8 cellular contexts compared by ENCODE assay signal in genomic region chr16:11964761-11965539, GRCh38. TPM values are rescaled to one million over a fixed set of nuclear protein-coding genes. Genes with fewer than 3 reads are reported as not detected.
DNase-seq lines count a peak whose midpoint lies in the region; ATAC-seq and TF ChIP-seq lines count a peak whose summit lies in the region.
"Had no signal": no experiment of that assay in that cellular context is flagged by ENCODE, and none has a peak within 500 bp of the region (broad histone marks: within the 10 kb centered on the region; RNA-seq: fewer than 3 reads in every experiment).

Gene TNFRSF17 (plus strand): TSS chr16:11965210. CDS start chr16:11965325, 115 bp downstream.

- H3K4me3 ChIP-seq in GM23248, result peak within 1 kb of the TSS; percentile 22; the same call in 1 of the 2 replicates
- peak within 1 kb of the TSS in 3 of 8 donors; percentile 6 to 36 (median 22) for H3K4me3 ChIP-seq in spleen
- H3K4me3 ChIP-seq in effector memory CD4-positive, alpha-beta T cell (ENCODE audit: insufficient read depth, low read depth, low read length, poor library complexity, severe bottlenecking), result no peak within 1 kb of the TSS

- H3K79me2 ChIP-seq in GM23248 (ENCODE audit: insufficient read depth), result no peaks in the 10 kb centered on the region

- TF ChIP-seq POLR2A in spleen (IDR thresholded peaks at IDR 0.05), result no peak

- no peak within 1 kb of the TSS for H3K27ac ChIP-seq in GM23248
- H3K27ac ChIP-seq in spleen, result peak within 1 kb of the TSS; percentile 39 to 82 (median 71)
- no peak within 1 kb of the TSS for H3K27ac ChIP-seq in effector memory CD4-positive, alpha-beta T cell (ENCODE audit: insufficient read depth, low read length, poor library complexity, severe bottlenecking)

- H3K9me2 ChIP-seq in GM23248 (ENCODE audit: insufficient read depth), result no peaks in the 10 kb centered on the region

- WGBS in GM23248 (ENCODE audit: low coverage in 1 of 2, low lambda C conversion rate in 2 of 2, missing lambda C conversion rate in 2 of 2), 2 experiments, result 33% methylated on average over 9 of the region's 9 CpGs
- 53 to 73% (median 61%) methylated on average over 9 of the region's 9 CpGs for WGBS in spleen, 5 donors

- intact Hi-C loops in spleen (cut with DNase I; ENCODE audit: low total_unique reads), result no loop called here
- intact Hi-C loops in cardiac septum (cut with DNase I), result no loop called here

- peak within 1 kb of the TSS; percentile 62 for H2AFZ ChIP-seq in GM23248

- peak within 1 kb of the TSS; percentile 42 for H3K4me2 ChIP-seq in GM23248 (ENCODE audit: unreplicated experiment)

- no peak for TF ChIP-seq CTCF in spleen (IDR thresholded peaks at IDR 0.05 in 8 of 11, conservative IDR thresholded peaks at IDR 0.05 in 3 of 11)

- no peaks in the 10 kb centered on the region for H3K9me3 ChIP-seq in GM23248 (ENCODE audit: low read depth)
- H3K9me3 ChIP-seq in spleen, result no peaks in the 10 kb centered on the region
- H3K9me3 ChIP-seq in effector memory CD4-positive, alpha-beta T cell (ENCODE audit: control insufficient read depth, low read length), result no peaks in the 10 kb centered on the region

- no peaks in the 10 kb centered on the region for H3K36me3 ChIP-seq in GM23248 (ENCODE audit: low read depth)
- H3K36me3 ChIP-seq in spleen, result no peaks in the 10 kb centered on the region
- no peaks in the 10 kb centered on the region for H3K36me3 ChIP-seq in effector memory CD4-positive, alpha-beta T cell (ENCODE audit: control insufficient read depth, insufficient read depth, low read length)

- peak; percentile 38 for DNase-seq in GM23248
- no peak for DNase-seq in spleen
- no peak for DNase-seq in effector memory CD4-positive, alpha-beta T cell
- no peak for DNase-seq in activated CD8-positive, alpha-beta memory T cell treated with anti-CD3 and anti-CD28 coated beads, Interleukin-2, amount 50 U/mL, for 4 hours
- DNase-seq in cardiac septum (ENCODE audit: low spot score), result no peak
- DNase-seq: NCI-H774 had no signal

- H3K9ac ChIP-seq in GM23248, result 0 out of 2 replicates have a peak within 1 kb of the TSS, but pooled peaks have one; percentile 0

- ATAC-seq in GM18907 (IDR thresholded peaks at IDR 0.05; ENCODE audit: unreplicated experiment), result peak; percentile 81
- peak; percentile 62 for ATAC-seq in HG03521 (IDR thresholded peaks at IDR 0.05; ENCODE audit: unreplicated experiment)

- H3F3A ChIP-seq in GM23248 (ENCODE audit: insufficient read depth), result peaks cover 7% of the 10 kb centered on the region

- H3K27me3 ChIP-seq in GM23248 (replicated peaks; ENCODE audit: insufficient read depth) (no peaks in the 10 kb centered on the region), spleen (replicated peaks in 1 of 7) (no peaks in the 10 kb centered on the region)
- no peaks in the 10 kb centered on the region for H3K27me3 ChIP-seq in effector memory CD4-positive, alpha-beta T cell (replicated peaks; ENCODE audit: control insufficient read depth, insufficient read depth, low read length, poor library complexity, severe bottlenecking)

- 0 out of 2 replicates have a peak, but pooled peaks cover 6% of the 10 kb centered on the region for H3K4me1 ChIP-seq in GM23248 (ENCODE audit: insufficient read depth)
- H3K4me1 ChIP-seq in spleen, result peaks cover 0 to 52% (median 14%) of the 10 kb centered on the region in 6 donors
- H3K4me1 ChIP-seq in effector memory CD4-positive, alpha-beta T cell (ENCODE audit: control insufficient read depth, insufficient read depth, low read length, poor library complexity, severe bottlenecking), result no peaks in the 10 kb centered on the region

- no peaks in the 10 kb centered on the region for H4K20me1 ChIP-seq in GM23248 (ENCODE audit: insufficient read depth)

- in situ Hi-C loops in GM23248 (cut with MboI), result no loop called here

RNA-seq across cellular contexts. Expression of gene TNFRSF17, which starts in this region (rescaled TPM):
- not detected in 2 replicates for total RNA-seq in GM23248 (2014; rRNA removed; shearing (Covaris generic))
- polyA plus RNA-seq in GM23248 (2016; fragmentation: Nextera tagmentation; extraction: Ambion mirVana) (not detected in 2 replicates), spleen (10 to 100 TPM in 2 of 3 donors, 1 to 10 TPM in 1; 9.5 to 15.1 (median 14.7) TPM)
- total RNA-seq in spleen (10 to 100 TPM in 2 of 7 donors, 1 to 10 TPM in 5; 4.8 to 20.1 (median 7.5) TPM), cardiac septum (not detected)

Comparison
In these comparisons a context has a peak if more than half of its experiments do, and no peak if none do; other contexts are left out.
1. Peak in DNase-seq, H3K4me3 ChIP-seq, H3K9ac ChIP-seq and H3K4me2 ChIP-seq in GM23248; RNA of the gene not detected or under 1 TPM.
2. H3K27ac ChIP-seq: peak in spleen (8 of 8); none in GM23248 (single experiment) and effector memory CD4-positive, alpha-beta T cell (single experiment).